8 cellular contexts compared by ENCODE assay signal in genomic region chr12:4107436-4107878, GRCh38.
DNase-seq lines count a peak whose midpoint lies in the region; ATAC-seq and TF ChIP-seq lines count a peak whose summit lies in the region.

No MANE protein-coding gene starts in this region.

- peak; percentile 86 to 93 for ATAC-seq in lower lobe of right lung

- H3K4me1 ChIP-seq in lower lobe of right lung: no peaks in the 10 kb centered on the region

- no peaks in the 10 kb centered on the region for H3K27me3 ChIP-seq in H7 (ENCODE audit: control insufficient read depth, insufficient read depth, low read length)
- H3K27me3 ChIP-seq in lower lobe of right lung (ENCODE audit: low read depth): peaks cover 6% of the 10 kb centered on the region

- intact Hi-C loops in lower lobe of right lung (cut with DNase I): no loop called here

- H3K36me3 ChIP-seq in H7 (replicated peaks; ENCODE audit: control insufficient read depth, insufficient read depth, low read length) (no peaks in the 10 kb centered on the region), lower lobe of right lung (no peaks in the 10 kb centered on the region)

- TF ChIP-seq CTCF in GM12874 (IDR thresholded peaks at IDR 0.05; ENCODE audit: insufficient read depth, low read depth, low read length): peak; percentile 72
- peak; percentile 76 for TF ChIP-seq CTCF in VCaP (conservative IDR thresholded peaks at IDR 0.05)
- peak; percentile 72 for TF ChIP-seq CTCF in lower lobe of right lung (IDR thresholded peaks at IDR 0.05)

- DNase-seq in H7 (peak; percentile 83), LHCN-M2 (ENCODE audit: low read depth) (peak; percentile 80), lower lobe of right lung (no peak), GOT3 (lab: John Stamatoyannopoulos, UW) (no peak)
- DNase-seq in central memory CD4-positive, alpha-beta T cell: peak; percentile 81
- DNase-seq in stimulated activated naive CD4-positive, alpha-beta T cell (lab: John Stamatoyannopoulos, UW): peak; percentile 15 to 80 (median 66)

- H3K27ac ChIP-seq in VCaP (no peak overlapping the region), lower lobe of right lung (no peak overlapping the region)

- no peaks in the 10 kb centered on the region for H3K9me3 ChIP-seq in lower lobe of right lung

- H3K4me3 ChIP-seq in H7 (ENCODE audit: insufficient read depth, low read depth, low read length): no peak overlapping the region
- no peak overlapping the region for H3K4me3 ChIP-seq in lower lobe of right lung

Comparison
In these comparisons a context has a peak if more than half of its experiments do, and no peak if none do; other contexts are left out.
1. DNase-seq: peak in H7 (single experiment), LHCN-M2 (single experiment), central memory CD4-positive, alpha-beta T cell (single experiment) and stimulated activated naive CD4-positive, alpha-beta T cell (6 of 6); none in lower lobe of right lung (single experiment) and GOT3 (single experiment).
2. Peak in every context shown above with its lines, with median percentiles within 50 percentile points of each other: CTCF ChIP-seq.